Comparison of ENCODE assay signal across 17 cellular contexts in genomic region chr16:86601356-86601755, GRCh38. TPM values are rescaled to one million over a fixed set of nuclear protein-coding genes. Genes with fewer than 3 reads are reported as not detected.
DNase-seq lines count a peak whose midpoint lies in the region; ATAC-seq and TF ChIP-seq lines count a peak whose summit lies in the region.
"Had no signal": no experiment of that assay in that cellular context is flagged by ENCODE, and none has a peak within 500 bp of the region (broad histone marks: within the 10 kb centered on the region; RNA-seq: fewer than 3 reads in every experiment).

No MANE protein-coding gene starts in this region.

- H2BK5ac ChIP-seq in IMR-90 (ENCODE audit: low read depth, low read length, poor library complexity, severe bottlenecking) (no peak overlapping the region), neuronal stem cell (ENCODE audit: low read length) (no peak overlapping the region)

- no peak for TF ChIP-seq CTCF in IMR-90 (conservative IDR thresholded peaks at IDR 0.05; ENCODE audit: low read depth, low read length)
- TF ChIP-seq CTCF in ascending aorta (IDR thresholded peaks at IDR 0.05), result no peak
- no peak for TF ChIP-seq CTCF in tibial artery (IDR thresholded peaks at IDR 0.05)
- TF ChIP-seq CTCF in GM13976 (IDR thresholded peaks at IDR 0.05; ENCODE audit: borderline replicate concordance, control extremely low read depth, extremely low read depth, insufficient read depth, missing control alignments), result no peak

- 0 out of 2 replicates have a peak, but pooled peaks cover 2% of the 10 kb centered on the region for H3K9me3 ChIP-seq in IMR-90 (ENCODE audit: control insufficient read depth, insufficient read depth, low read length)
- H3K9me3 ChIP-seq in ascending aorta, result no peaks in the 10 kb centered on the region
- H3K9me3 ChIP-seq in neuronal stem cell (replicated peaks in 1 of 2; ENCODE audit: control insufficient read depth in 2 of 2, insufficient read depth in 1 of 2, low read depth in 1 of 2, low read length in 2 of 2), result no peaks in the 10 kb centered on the region
- no peaks in the 10 kb centered on the region for H3K9me3 ChIP-seq in tibial artery
- H3K9me3 ChIP-seq: BE2C had no signal

- TF ChIP-seq POLR2A in IMR-90 (IDR thresholded peaks at IDR 0.05; ENCODE audit: low read depth, low read length), result no peak

- ATAC-seq in IMR-90 (ENCODE audit: low read depth) (no peak), HG02973 (IDR thresholded peaks at IDR 0.05; ENCODE audit: unreplicated experiment) (no peak), GM18909 (IDR thresholded peaks at IDR 0.05; ENCODE audit: poor library complexity, unreplicated experiment) (no peak)
- ATAC-seq: GM23338 had no signal

- H3K79me1 ChIP-seq in IMR-90 (ENCODE audit: low read depth in 1 of 2, low read length in 2 of 2), result no peaks in the 10 kb centered on the region
- H3K79me1 ChIP-seq in neuronal stem cell (ENCODE audit: low read depth, low read length), result no peaks in the 10 kb centered on the region

- H2AFZ ChIP-seq in IMR-90 (replicated peaks; ENCODE audit: low read length, poor library complexity), result no peak overlapping the region
- no peak overlapping the region for H2AFZ ChIP-seq in neuronal stem cell (ENCODE audit: low read length)
- H2AFZ ChIP-seq: GM23338 had no signal

- no peak overlapping the region for H3K4ac ChIP-seq in IMR-90 (ENCODE audit: low read depth, low read length)
- no peak overlapping the region for H3K4ac ChIP-seq in neuronal stem cell (ENCODE audit: low read length)

- no peaks in the 10 kb centered on the region for H3K27me3 ChIP-seq in IMR-90 (ENCODE audit: control insufficient read depth, insufficient read depth, low read length)
- H3K27me3 ChIP-seq in ascending aorta, result no peaks in the 10 kb centered on the region
- H3K27me3 ChIP-seq in neuronal stem cell (ENCODE audit: control insufficient read depth in 3 of 3, insufficient read depth in 3 of 3, low read depth in 1 of 3, low read length in 3 of 3), result peaks cover 0 to 24% (median 0%) of the 10 kb centered on the region in 3 experiments
- H3K27me3 ChIP-seq in tibial artery, result no peaks in the 10 kb centered on the region
- H3K27me3 ChIP-seq: BE2C had no signal

- no peak overlapping the region for H4K5ac ChIP-seq in IMR-90 (ENCODE audit: low read depth, low read length)

- no peak for TF ChIP-seq RAD21 in IMR-90 (IDR thresholded peaks at IDR 0.05; ENCODE audit: low read length)

- no peak overlapping the region for H2AK9ac ChIP-seq in IMR-90 (replicated peaks; ENCODE audit: low read depth, low read length, poor library complexity)

- in situ Hi-C loops in IMR-90 (cut with MboI; ENCODE audit: low sequenced_read_pairs), result no loop called here
- in situ Hi-C loops in GM13976 (cut with MboI; ENCODE audit: low sequenced_read_pairs, unreplicated experiment), result no loop called here

- H2AK5ac ChIP-seq in IMR-90 (ENCODE audit: low read depth, low read length) (peak overlapping the region; percentile 20; the same call in 1 of the 2 replicates), neuronal stem cell (ENCODE audit: low read depth, low read length) (peak overlapping the region; percentile 27)

- H2BK20ac ChIP-seq in IMR-90 (ENCODE audit: low read depth, low read length), result no peak overlapping the region

- no peak overlapping the region for H3K18ac ChIP-seq in IMR-90 (ENCODE audit: low read depth, low read length)
- H3K18ac ChIP-seq in neuronal stem cell (ENCODE audit: low read length), result peak overlapping the region; percentile 42

- H3K27ac ChIP-seq in IMR-90 (ENCODE audit: insufficient read depth, low read length) (no peak overlapping the region), ascending aorta (peak overlapping the region; percentile 95 to 99), neuronal stem cell (replicated peaks; ENCODE audit: low read length) (no peak overlapping the region), tibial artery (peak overlapping the region; percentile 72 to 80)

- DNase-seq in IMR-90 (no peak), ascending aorta (ENCODE audit: low spot score in 2 of 2) (peak in 1 of 2 donors; percentile 59), neuronal stem cell (ENCODE audit: low spot score) (no peak), tibial artery (peak in 1 of 2 donors; percentile 64), GM13976 (ENCODE audit: low spot score) (no peak)
- DNase-seq: ACHN; BE2C; C1 segment of cervical spinal cord; CD4-positive, CD25-positive, alpha-beta regulatory T cell; CD8-positive, alpha-beta memory T cell; COR-L47; DMS 273 treated with DMSO at 0.1 percent for 48 hours; HCEC 1CT had no signal

- H3K56ac ChIP-seq in IMR-90 (ENCODE audit: extremely low read depth, insufficient read depth, low read length), result no peak overlapping the region

- no peaks in the 10 kb centered on the region for H4K20me1 ChIP-seq in IMR-90 (ENCODE audit: insufficient read depth, low read length)

- dilution Hi-C loops in IMR-90 (cut with HindIII; ENCODE audit: low sequenced_read_pairs, unreplicated experiment), result no loop called here

- H3K4me3 ChIP-seq in IMR-90 (ENCODE audit: insufficient read depth, low read depth, low read length), result no peak overlapping the region
- no peak overlapping the region for H3K4me3 ChIP-seq in ascending aorta
- no peak overlapping the region for H3K4me3 ChIP-seq in neuronal stem cell (ENCODE audit: low read length in 2 of 2)
- H3K4me3 ChIP-seq in tibial artery, result no peak overlapping the region
- H3K4me3 ChIP-seq: GM23338 had no signal

- H3K4me2 ChIP-seq in IMR-90 (ENCODE audit: low read depth, low read length) (no peak overlapping the region), neuronal stem cell (ENCODE audit: insufficient read depth, low read length, poor library complexity, severe bottlenecking) (no peak overlapping the region)
- H3K4me2 ChIP-seq: GM23338 had no signal

- H3K9ac ChIP-seq in IMR-90 (ENCODE audit: low read depth, low read length) (no peak overlapping the region), neuronal stem cell (ENCODE audit: low read depth, low read length, poor library complexity) (no peak overlapping the region)

- no TSS peak for BruUV-seq in IMR-90 (replicated peaks; lab: Mats Ljungman, UMichigan)

- H3K36me3 ChIP-seq in IMR-90 (ENCODE audit: control insufficient read depth, insufficient read depth, low read length) (no peaks in the 10 kb centered on the region), ascending aorta (no peaks in the 10 kb centered on the region), neuronal stem cell (replicated peaks in 1 of 2; ENCODE audit: control insufficient read depth in 2 of 2, insufficient read depth in 2 of 2, low read length in 2 of 2) (no peaks in the 10 kb centered on the region), tibial artery (no peaks in the 10 kb centered on the region)
- H3K36me3 ChIP-seq: BE2C had no signal

- H4K8ac ChIP-seq in IMR-90 (ENCODE audit: low read depth in 2 of 2, low read length in 2 of 2) (no peak overlapping the region), neuronal stem cell (ENCODE audit: low read depth, low read length) (no peak overlapping the region)

- no peaks in the 10 kb centered on the region; the same call in 1 of the 2 replicates for H3K9me1 ChIP-seq in IMR-90 (ENCODE audit: insufficient read depth, low read length)

- no peak overlapping the region for H2BK12ac ChIP-seq in neuronal stem cell (ENCODE audit: low read length)

- intact Hi-C loops in IMR-90 (cut with micrococcal nuclease), result no loop called here
- intact Hi-C loops in ascending aorta (cut with DNase I), result no loop called here
- intact Hi-C loops in tibial artery (cut with DNase I; ENCODE audit: low total_unique reads), result no loop called here

- H4K91ac ChIP-seq in IMR-90 (ENCODE audit: insufficient read depth, low read depth, low read length) (no peak overlapping the region), neuronal stem cell (ENCODE audit: low read depth, low read length, poor library complexity) (no peak overlapping the region)

- no peak overlapping the region for H2BK120ac ChIP-seq in IMR-90 (ENCODE audit: low read depth, low read length)
- no peak overlapping the region for H2BK120ac ChIP-seq in neuronal stem cell (ENCODE audit: low read depth, low read length)

- no peak overlapping the region; the same call in 2 of the 3 replicates for H2BK15ac ChIP-seq in IMR-90 (ENCODE audit: low read depth, low read length)
- no peak overlapping the region for H2BK15ac ChIP-seq in neuronal stem cell (ENCODE audit: low read length)

- WGBS in IMR-90 (ENCODE audit: extremely low coverage in 2 of 2, insufficient read length in 1 of 2), 2 experiments, result no CpG with 5 or more reads among the region's 2 CpGs
- WGBS in neuronal stem cell (ENCODE audit: extremely low coverage in 2 of 2, insufficient read length in 2 of 2, insufficient replicate concordance in 1 of 2), 2 donors, result no CpG with 5 or more reads among the region's 2 CpGs

- POLR2A ChIA-PET in IMR-90 (lab: Charles Lee; ENCODE audit: unreplicated experiment), result no interaction called here

- 0 out of 2 replicates have a peak overlapping the region, but pooled peaks have one; percentile 0 for H3K14ac ChIP-seq in IMR-90 (replicated peaks; ENCODE audit: low read depth, low read length)
- no peak overlapping the region for H3K14ac ChIP-seq in neuronal stem cell (ENCODE audit: low read length)

- peaks cover 4% of the 10 kb centered on the region for H3K4me1 ChIP-seq in IMR-90 (ENCODE audit: control insufficient read depth, insufficient read depth, low read length)
- peaks cover 4 to 50% of the 10 kb centered on the region in 2 donors for H3K4me1 ChIP-seq in ascending aorta
- H3K4me1 ChIP-seq in neuronal stem cell (ENCODE audit: control insufficient read depth in 2 of 2, insufficient read depth in 1 of 2, low read depth in 1 of 2, low read length in 2 of 2), result no peaks in the 10 kb centered on the region
- peaks cover 0 to 68% (median 25%) of the 10 kb centered on the region in 4 donors for H3K4me1 ChIP-seq in tibial artery
- H3K4me1 ChIP-seq: BE2C had no signal

- H3K23ac ChIP-seq in IMR-90 (ENCODE audit: low read depth, low read length) (no peak overlapping the region), neuronal stem cell (ENCODE audit: low read depth, low read length, poor library complexity) (no peak overlapping the region)

- CTCF ChIA-PET in IMR-90 (lab: Yijun Ruan, JAX), result no interaction called here

RNA-seq across cellular contexts. Expression of gene FOXL1, which starts 23.0 kb away (rescaled TPM):
- total RNA-seq in IMR-90 (2012; rRNA removed) (15.2 and 23.9 TPM in 2 replicates), ascending aorta (35.7 TPM)
- polyA plus RNA-seq in IMR-90 (2012; rRNA removed), result 25.8 and 29.9 TPM in 2 replicates
- polyA plus RNA-seq in IMR-90 (2012; cell fraction: cytosol; rRNA removed), result 59.6 and 70.0 TPM in 2 replicates
- 22.9 and 59.6 TPM in 2 replicates for polyA plus RNA-seq in IMR-90 (2012; cell fraction: nucleus; rRNA removed; ENCODE audit: low replicate concordance)
- polyA plus RNA-seq in neuronal stem cell (2013, experiment 1 of 2), result 0.04 TPM
- polyA plus RNA-seq in neuronal stem cell (2013, experiment 2 of 2), result 0.07 TPM
- total RNA-seq: CD4-positive, CD25-positive, alpha-beta regulatory T cell; CD8-positive, alpha-beta memory T cell had no signal
- polyA plus RNA-seq: CD4-positive, CD25-positive, alpha-beta regulatory T cell; CD8-positive, alpha-beta memory T cell; GM23338; IgD-negative memory B cell had no signal

RNA-seq across cellular contexts. Expression of gene FOXC2, which starts 34.7 kb away (rescaled TPM):
- total RNA-seq in IMR-90 (2012; rRNA removed) (0.90 and 1.1 TPM in 2 replicates), ascending aorta (57.2 TPM)
- polyA plus RNA-seq in IMR-90 (2012; rRNA removed), result 6.4 and 9.2 TPM in 2 replicates
- polyA plus RNA-seq in IMR-90 (2012; cell fraction: cytosol; rRNA removed), result 5.5 and 8.7 TPM in 2 replicates
- 4.3 and 7.4 TPM in 2 replicates for polyA plus RNA-seq in IMR-90 (2012; cell fraction: nucleus; rRNA removed; ENCODE audit: low replicate concordance)
- polyA plus RNA-seq in neuronal stem cell (2013, experiment 1 of 2), result 0.15 TPM
- polyA plus RNA-seq in neuronal stem cell (2013, experiment 2 of 2), result 0.12 TPM
- total RNA-seq: CD4-positive, CD25-positive, alpha-beta regulatory T cell; CD8-positive, alpha-beta memory T cell; GM23338 had no signal
- polyA plus RNA-seq: CD4-positive, CD25-positive, alpha-beta regulatory T cell; CD8-positive, alpha-beta memory T cell; IgD-negative memory B cell had no signal

RNA-seq across cellular contexts. Expression of gene MTHFSD, which starts 46.3 kb away (rescaled TPM):
- total RNA-seq in IMR-90 (2012; rRNA removed), result 7.8 and 8.2 TPM in 2 replicates
- polyA plus RNA-seq in IMR-90 (2012; rRNA removed), result 13.7 and 16.8 TPM in 2 replicates
- polyA plus RNA-seq in IMR-90 (2012; cell fraction: cytosol; rRNA removed), result 5.6 and 7.9 TPM in 2 replicates
- 71.8 and 97.1 TPM in 2 replicates for polyA plus RNA-seq in IMR-90 (2012; cell fraction: nucleus; rRNA removed; ENCODE audit: low replicate concordance)
- total RNA-seq in ascending aorta, result 44.1 TPM
- polyA plus RNA-seq in neuronal stem cell (2013, experiment 1 of 2), result 12.3 TPM
- 12.6 TPM for polyA plus RNA-seq in neuronal stem cell (2013, experiment 2 of 2)

Comparison
In these comparisons a context has a peak if more than half of its experiments do, and no peak if none do; other contexts are left out.
1. H3K27ac ChIP-seq: peak in ascending aorta (2 of 2) and tibial artery (2 of 2); none in IMR-90 (single experiment) and neuronal stem cell (single experiment).
2. RNA of gene FOXC2, which starts 34.7 kb away (total RNA-seq): 57.2 TPM in ascending aorta (single experiment); 0.90 to 1.1 TPM in IMR-90; every median in the first group is over 10 times any median in the second.